ENCODE assay signal across 8 cellular contexts in genomic region chr9:113602126-113603119, GRCh38.
DNase-seq lines count a peak whose midpoint lies in the region; ATAC-seq, FAIRE-seq and TF ChIP-seq lines count a peak whose summit lies in the region.

No MANE protein-coding gene starts in this region.

- H3K27me3 ChIP-seq in BE2C = no peaks in the 10 kb centered on the region
- H3K27me3 ChIP-seq in astrocyte (ENCODE audit: insufficient read depth, low read length) = no peaks in the 10 kb centered on the region

- peak overlapping the region; percentile 69 for H3K4me2 ChIP-seq in astrocyte (ENCODE audit: low read length)

- FAIRE-seq in astrocyte (lab: Jason Lieb, UNC) = no peak

- DNase-seq in BE2C = peak; percentile 79
- peak; percentile 62 for DNase-seq in OCI-M1 (lab: John Stamatoyannopoulos, UW)
- DNase-seq in astrocyte (ENCODE audit: low read depth) = peak; percentile 72
- peak in 1 of 2 donors; percentile 57 for DNase-seq in left colon
- DNase-seq in stimulated activated CD8-positive, alpha-beta memory T cell treated with anti-CD3 and anti-CD28 coated beads, Interleukin-2, amount 100 ng/mL, for 48 hours (ENCODE audit: low read depth in 2 of 2) = peak; percentile 72 to 74

- intact Hi-C loops in left colon (cut with DNase I, micrococcal nuclease) = no loop called here

- peaks cover 14% of the 10 kb centered on the region for H3K79me2 ChIP-seq in astrocyte (ENCODE audit: insufficient read depth, low read length)

- H3K4me1 ChIP-seq in BE2C (peaks cover 15% of the 10 kb centered on the region), astrocyte (ENCODE audit: insufficient read depth, low read length) (peaks cover 56% of the 10 kb centered on the region)

- H3K27ac ChIP-seq in astrocyte (ENCODE audit: low read depth, low read length) = peak overlapping the region; percentile 80

- peak overlapping the region; percentile 38 for H2AFZ ChIP-seq in astrocyte (ENCODE audit: low read depth, low read length)

- peaks cover 6% of the 10 kb centered on the region for H3K36me3 Mint-ChIP-seq in astrocyte (ENCODE audit: low read depth, unreplicated experiment)

- H3K36me3 ChIP-seq in BE2C (peaks cover 5% of the 10 kb centered on the region), astrocyte (ENCODE audit: insufficient read depth, low read length) (peaks cover 10% of the 10 kb centered on the region)

- peaks cover 19% of the 10 kb centered on the region for H4K20me1 ChIP-seq in astrocyte (ENCODE audit: insufficient read depth, low read length)

- H3K27ac Mint-ChIP-seq in astrocyte (ENCODE audit: unreplicated experiment) = no peak overlapping the region

- peaks cover 28% of the 10 kb centered on the region for H3K4me1 Mint-ChIP-seq in astrocyte (ENCODE audit: low read depth, unreplicated experiment)

- peak; percentile 79 for ATAC-seq in GM19043 (IDR thresholded peaks at IDR 0.05; ENCODE audit: low read depth, unreplicated experiment)
- peak; percentile 68 for ATAC-seq in HG03469 (IDR thresholded peaks at IDR 0.05; ENCODE audit: unreplicated experiment)
- peak; percentile 49 for ATAC-seq in left colon
- no peak for ATAC-seq in HG03571 (IDR thresholded peaks at IDR 0.05; ENCODE audit: unreplicated experiment)

- peak overlapping the region; percentile 18; the same call in 1 of the 2 replicates for H3K4me3 ChIP-seq in BE2C (ENCODE audit: low read depth, low read length)
- no peak overlapping the region for H3K4me3 ChIP-seq in astrocyte (ENCODE audit: insufficient read depth, low read depth, low read length)

- no peaks in the 10 kb centered on the region for H3K27me3 Mint-ChIP-seq in astrocyte (ENCODE audit: low read depth, unreplicated experiment)

- peak overlapping the region; percentile 81 for H3K9ac ChIP-seq in astrocyte (ENCODE audit: low read length)

- no peaks in the 10 kb centered on the region for H3K9me3 Mint-ChIP-seq in astrocyte (ENCODE audit: unreplicated experiment)

- TF ChIP-seq CTCF in BE2C (IDR thresholded peaks at IDR 0.05; ENCODE audit: low read depth, low read length) (no peak), astrocyte (IDR thresholded peaks at IDR 0.05; ENCODE audit: insufficient read depth, low read depth, low read length) (no peak)

- no peak overlapping the region for H3K4me3 Mint-ChIP-seq in astrocyte (ENCODE audit: unreplicated experiment)

- H3K9me3 ChIP-seq in BE2C (no peaks in the 10 kb centered on the region), astrocyte (ENCODE audit: insufficient read depth, low read depth, low read length) (no peaks in the 10 kb centered on the region)
